Comparison of ENCODE assay signal across 8 cellular contexts in genomic region chrX:129842510-129843208, GRCh38. TPM values are rescaled to one million over a fixed set of nuclear protein-coding genes. Genes with fewer than 3 reads are reported as not detected.
DNase-seq lines count a peak whose midpoint lies in the region; ATAC-seq and TF ChIP-seq lines count a peak whose summit lies in the region.

No MANE protein-coding gene starts in this region.

- peaks cover 12% of the 10 kb centered on the region in 2 experiments for H3K4me1 ChIP-seq in neutrophil (ENCODE audit: control insufficient read depth in 1 of 2, insufficient read depth in 1 of 2, low read depth in 1 of 2, low read length in 1 of 2)

- H3K4me1 Mint-ChIP-seq in activated naive CD4-positive, alpha-beta T cell treated with anti-CD3 and anti-CD28 coated beads for 36 hours (ENCODE audit: low read depth), result peaks cover 36% of the 10 kb centered on the region

- H3K27me3 ChIP-seq in neutrophil, result no peaks in the 10 kb centered on the region

- DNase-seq in activated naive CD4-positive, alpha-beta T cell treated with anti-CD3 and anti-CD28 coated beads for 36 hours, result peak; percentile 8
- DNase-seq in activated naive CD4-positive, alpha-beta T cell (lab: John Stamatoyannopoulos, UW), result no peak
- peak; percentile 58 for DNase-seq in fibroblast of the aortic adventitia (ENCODE audit: low read depth)
- no peak for DNase-seq in activated effector memory CD4-positive, alpha-beta T cell treated with Interleukin-2 at 50 U/mL for 16 hours
- no peak for DNase-seq in GF-D8 (lab: John Stamatoyannopoulos, UW)

- H3K27me3 Mint-ChIP-seq in activated naive CD4-positive, alpha-beta T cell treated with anti-CD3 and anti-CD28 coated beads for 36 hours (ENCODE audit: low read depth), result no peaks in the 10 kb centered on the region

- peak overlapping the region; percentile 88 for H3K4me3 Mint-ChIP-seq in activated naive CD4-positive, alpha-beta T cell treated with anti-CD3 and anti-CD28 coated beads for 36 hours

- ATAC-seq in HG02678 (IDR thresholded peaks at IDR 0.05; ENCODE audit: unreplicated experiment), result no peak

- no peaks in the 10 kb centered on the region for H3K9me3 ChIP-seq in neutrophil

- H3K27ac Mint-ChIP-seq in activated naive CD4-positive, alpha-beta T cell treated with anti-CD3 and anti-CD28 coated beads for 36 hours, result peak overlapping the region; percentile 50

- no peak for TF ChIP-seq CTCF in WI38 (IDR thresholded peaks at IDR 0.05; ENCODE audit: low read depth, low read length)
- no peak for TF ChIP-seq CTCF in fibroblast of the aortic adventitia (IDR thresholded peaks at IDR 0.05; ENCODE audit: insufficient read depth, low read length)
- TF ChIP-seq CTCF in neutrophil (IDR thresholded peaks at IDR 0.05), result no peak

- H3K4me3 ChIP-seq in WI38 (ENCODE audit: low read depth, low read length) (peak overlapping the region; percentile 70), fibroblast of the aortic adventitia (ENCODE audit: low read depth, low read length) (peak overlapping the region; percentile 72), neutrophil (ENCODE audit: low read depth in 1 of 2, low read length in 1 of 2) (peak overlapping the region; percentile 67 to 71)

- CTCF ChIA-PET in activated naive CD4-positive, alpha-beta T cell treated with anti-CD3 and anti-CD28 coated beads for 36 hours (lab: Charles Lee), result no interaction called here

- H3K27ac ChIP-seq in neutrophil, result no peak overlapping the region

- no peaks in the 10 kb centered on the region for H3K36me3 Mint-ChIP-seq in activated naive CD4-positive, alpha-beta T cell treated with anti-CD3 and anti-CD28 coated beads for 36 hours (ENCODE audit: low read depth)

- H3K36me3 ChIP-seq in neutrophil, result no peaks in the 10 kb centered on the region

- H3K9me3 Mint-ChIP-seq in activated naive CD4-positive, alpha-beta T cell treated with anti-CD3 and anti-CD28 coated beads for 36 hours, result no peaks in the 10 kb centered on the region

- intact Hi-C loops in activated naive CD4-positive, alpha-beta T cell treated with anti-CD3 and anti-CD28 coated beads for 36 hours (cut with micrococcal nuclease), result loop anchor here (1.0 to 10.0 kb wide), 6 partner anchors 62 to 332 kb away; partner anchors contain the start of genes BCORL1, RAB33A and UTP14A

RNA-seq across cellular contexts. Expression of gene ZDHHC9, which starts 1.0 kb away (rescaled TPM):
- total RNA-seq in activated naive CD4-positive, alpha-beta T cell treated with anti-CD3 and anti-CD28 coated beads for 36 hours, result 1 to 10 TPM; 7.1 TPM
- total RNA-seq in fibroblast of the aortic adventitia (ENCODE audit: low replicate concordance), result 7.8 and 37.1 TPM in 2 replicates

Comparison
In these comparisons a context has a peak if more than half of its experiments do, and no peak if none do; other contexts are left out.
1. DNase-seq: peak in activated naive CD4-positive, alpha-beta T cell treated with anti-CD3 and anti-CD28 coated beads for 36 hours (single experiment) and fibroblast of the aortic adventitia (single experiment); none in activated naive CD4-positive, alpha-beta T cell (0 of 4), activated effector memory CD4-positive, alpha-beta T cell treated with Interleukin-2 at 50 U/mL for 16 hours (single experiment) and GF-D8 (single experiment).
2. Peak in every context shown above with its lines, with median percentiles within 50 percentile points of each other: H3K4me3 ChIP-seq.